Comparison of ENCODE assay signal across 11 cellular contexts in the genomic region with DNA sequence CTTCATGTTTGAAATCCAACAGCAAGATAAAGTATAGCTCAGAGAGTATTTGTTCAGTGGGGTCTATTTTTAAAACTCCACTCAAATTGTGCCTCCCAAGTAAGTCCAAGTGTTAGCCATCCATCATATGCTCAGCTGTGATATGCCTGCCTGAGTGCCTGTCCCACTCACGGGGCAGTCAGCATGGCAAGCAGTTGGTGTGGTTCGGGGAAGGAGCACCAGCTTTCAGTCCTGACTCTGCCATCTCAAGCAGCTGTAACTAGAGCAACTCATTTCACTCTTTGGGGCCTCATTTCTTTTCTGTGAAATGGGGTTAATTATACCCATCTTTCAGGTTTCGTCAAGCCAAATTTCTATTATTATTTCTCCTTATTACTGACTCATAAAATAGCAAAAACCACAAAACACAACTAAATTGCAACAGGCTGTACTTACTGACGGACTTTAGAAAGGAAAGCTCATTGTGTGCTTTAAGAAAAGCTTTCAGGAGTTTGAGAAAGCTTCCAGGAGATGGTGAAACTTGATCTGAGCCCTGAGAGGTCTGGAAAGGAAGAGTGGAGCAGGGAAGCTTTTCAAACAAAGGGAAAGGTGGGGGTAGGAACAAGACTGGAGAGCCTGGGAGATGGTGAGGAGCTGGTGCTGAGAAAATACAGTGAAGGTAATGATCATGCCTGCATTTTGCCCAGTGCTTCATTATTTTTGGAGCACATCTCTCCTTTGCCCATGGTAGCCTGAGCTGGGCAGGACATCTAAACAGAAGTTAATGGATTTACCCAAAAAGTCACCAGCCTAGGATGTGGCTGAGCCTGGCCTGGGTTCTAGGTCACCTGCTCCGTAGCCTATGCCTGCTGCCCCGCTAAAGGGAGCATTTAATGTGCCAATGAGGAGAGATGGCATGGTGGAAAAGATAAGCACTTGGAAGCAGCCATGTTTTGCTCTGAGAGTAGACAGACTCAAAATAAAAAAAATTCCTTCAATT. TPM values are rescaled to one million over a fixed set of nuclear protein-coding genes. Genes with fewer than 3 reads are reported as not detected.
DNase-seq lines count a peak whose midpoint lies in the region; ATAC-seq, FAIRE-seq and TF ChIP-seq lines count a peak whose summit lies in the region.
"Had no signal": no experiment of that assay in that cellular context is flagged by ENCODE, and none has a peak within 500 bp of the region (broad histone marks: within the 10 kb centered on the region; RNA-seq: fewer than 3 reads in every experiment).

No MANE protein-coding gene starts in this region.

- peaks cover 9% of the 10 kb centered on the region for H3K36me3 Mint-ChIP-seq in type B pancreatic cell

- no peak for TF ChIP-seq POLR2A in H54 (IDR thresholded peaks at IDR 0.05; ENCODE audit: low read depth, low read length)

- no peak overlapping the region for H3K4me3 ChIP-seq in brain microvascular endothelial cell (ENCODE audit: low read depth, low read length)

- peak overlapping the region; percentile 74 for H3K27ac ChIP-seq in brain microvascular endothelial cell

- DNase-seq in NCI-H2171 treated with DMSO at 0.1 percent for 48 hours (lab: John Stamatoyannopoulos, UW): peak; percentile 6
- DNase-seq in NCI-H2171 (lab: John Stamatoyannopoulos, UW): no peak
- DNase-seq in brain microvascular endothelial cell: peak; percentile 14
- peak; percentile 89 for DNase-seq in iris pigment epithelial cell (ENCODE audit: low read depth)
- no peak for DNase-seq in type B pancreatic cell (ENCODE audit: extremely low spot score, unreplicated experiment)
- no peak for DNase-seq in H54 (ENCODE audit: insufficient read length, low spot score)
- no peak for DNase-seq in stimulated activated CD8-positive, alpha-beta memory T cell treated with anti-CD3 and anti-CD28 coated beads, Interleukin-4, amount 100 ng/mL, for 48 hours

- in situ Hi-C loops in brain microvascular endothelial cell (cut with HindIII; ENCODE audit: low pct_ligation_motif_present, low sequenced_read_pairs): no loop called here

- FAIRE-seq in H54 (lab: Jason Lieb, UNC): no peak
- FAIRE-seq: A204.1 had no signal

- no peaks in the 10 kb centered on the region for H3K27me3 ChIP-seq in brain microvascular endothelial cell (replicated peaks)

- no peaks in the 10 kb centered on the region for H3K27me3 Mint-ChIP-seq in type B pancreatic cell
- H3K27me3 Mint-ChIP-seq: activated naive CD8-positive, alpha-beta T cell had no signal

- no peaks in the 10 kb centered on the region for H3K36me3 ChIP-seq in brain microvascular endothelial cell (replicated peaks)

- H3K27ac Mint-ChIP-seq in type B pancreatic cell: peak overlapping the region; percentile 56
- H3K27ac Mint-ChIP-seq: activated naive CD8-positive, alpha-beta T cell had no signal

- ATAC-seq in GM19452 (IDR thresholded peaks at IDR 0.05; ENCODE audit: unreplicated experiment): no peak

- TF ChIP-seq CTCF in brain microvascular endothelial cell (IDR thresholded peaks at IDR 0.05; ENCODE audit: low read depth, low read length, missing control alignments): no peak
- no peak for TF ChIP-seq CTCF in type B pancreatic cell (conservative IDR thresholded peaks at IDR 0.05)

- peaks cover 61% of the 10 kb centered on the region for H3K4me1 Mint-ChIP-seq in type B pancreatic cell (ENCODE audit: unreplicated experiment)

- peak overlapping the region; percentile 71 for H3K4me3 Mint-ChIP-seq in type B pancreatic cell
- H3K4me3 Mint-ChIP-seq: activated naive CD8-positive, alpha-beta T cell had no signal

- H3K9me3 Mint-ChIP-seq in type B pancreatic cell: no peaks in the 10 kb centered on the region

RNA-seq across cellular contexts. Expression of gene RHO, which starts 42.1 kb away (rescaled TPM):
- total RNA-seq in type B pancreatic cell (ENCODE audit: low replicate concordance): not detected in 2 replicates
- total RNA-seq: T-helper 1 cell treated with Interleukin-12 subunit alpha and Interleukin-12 subunit beta and Interleukin-4 antibody, amounts not matched to agents 30 ng/mL and 1 ng/mL, for 36 hours had no signal

RNA-seq across cellular contexts. Expression of gene IFT122, which starts 46.3 kb away (rescaled TPM):
- total RNA-seq in type B pancreatic cell (ENCODE audit: low replicate concordance): 16.9 and 41.6 TPM in 2 replicates

RNA-seq across cellular contexts. Expression of gene MBD4, which starts 46.6 kb away (rescaled TPM):
- total RNA-seq in type B pancreatic cell (ENCODE audit: low replicate concordance): 22.6 and 28.6 TPM in 2 replicates

RNA-seq across cellular contexts. Expression of gene H1-8, which starts 56.6 kb away (rescaled TPM):
- not detected in 2 replicates for total RNA-seq in type B pancreatic cell (ENCODE audit: low replicate concordance)
- total RNA-seq: T-helper 1 cell treated with Interleukin-12 subunit alpha and Interleukin-12 subunit beta and Interleukin-4 antibody, amounts not matched to agents 30 ng/mL and 1 ng/mL, for 36 hours had no signal

RNA-seq across cellular contexts. Expression of gene EFCAB12, which starts 57.9 kb away (rescaled TPM):
- 1.2 and 6.0 TPM in 2 replicates for total RNA-seq in type B pancreatic cell (ENCODE audit: low replicate concordance)

Comparison
In these comparisons a context has a peak if more than half of its experiments do, and no peak if none do; other contexts are left out.
1. DNase-seq: peak in NCI-H2171 treated with DMSO at 0.1 percent for 48 hours (single experiment), brain microvascular endothelial cell (single experiment) and iris pigment epithelial cell (single experiment); none in NCI-H2171 (single experiment), type B pancreatic cell (single experiment), H54 (single experiment) and stimulated activated CD8-positive, alpha-beta memory T cell treated with anti-CD3 and anti-CD28 coated beads, Interleukin-4, amount 100 ng/mL, for 48 hours (single experiment).